In genomic region chr4:61507091-61507490, GRCh38 we compare ENCODE assay signal across 1 cellular context.
TF ChIP-seq lines count a peak whose summit lies in the region.

No MANE protein-coding gene starts in this region.

TF ChIP-seq in GM23338, 12 proteins besides CTCF, POLR2A, EP300 and RAD21 (continued from another document):
- no peak for TF ChIP-seq ZNF462 (CRISPR knock-in tag; IDR thresholded peaks at IDR 0.05)
